ENCODE assay signal across 24 cellular contexts in the genomic region with DNA sequence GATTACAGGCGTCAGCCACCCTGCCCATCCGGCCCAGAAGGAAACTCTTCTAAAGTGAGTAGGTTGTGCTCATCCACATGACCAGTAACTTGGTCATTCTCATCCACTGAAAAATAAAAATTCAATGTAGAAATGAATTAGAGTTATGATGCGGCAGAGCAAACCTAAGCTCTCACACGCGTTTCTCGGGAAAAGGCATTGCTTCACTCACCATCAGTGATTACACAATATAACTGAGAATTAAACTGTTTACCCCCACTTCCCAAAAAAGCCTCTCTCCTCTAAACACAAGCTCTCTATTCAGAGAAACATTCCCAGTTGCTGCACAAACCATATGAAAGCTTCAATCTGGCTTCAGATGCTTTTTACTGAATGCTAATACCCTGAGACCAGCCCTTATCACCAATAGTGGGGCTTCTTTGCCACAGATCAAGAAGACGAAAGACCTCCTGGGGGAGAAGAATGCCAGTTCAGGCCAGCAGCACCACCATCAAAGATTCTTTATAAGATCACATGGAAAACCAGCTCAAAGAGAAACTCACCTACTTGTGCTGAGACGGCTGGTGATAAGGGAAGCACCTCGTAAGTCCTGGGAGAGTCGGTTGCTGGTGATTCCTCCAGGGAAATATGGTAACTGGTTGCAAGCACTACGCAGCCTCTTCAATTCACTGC.
"Had no signal": no experiment of that assay in that cellular context is flagged by ENCODE, and none has a peak within 500 bp of the region (broad histone marks: within the 10 kb centered on the region; RNA-seq: fewer than 3 reads in every experiment).

No MANE protein-coding gene starts in this region.

- DNase-seq: activated CD4-positive, alpha-beta T cell treated with anti-CD3 and anti-CD28 coated beads for 4 hours; activated CD8-positive, alpha-beta memory T cell treated with anti-CD3 and anti-CD28 coated beads, Interleukin-2, amount 50 U/mL, for 48 hours; activated CD8-positive, alpha-beta T cell treated with anti-CD3 and anti-CD28 coated beads, Interleukin-2, amount 10 ng/mL, durations not matched to agents 7 days and 5 days; activated naive CD4-positive, alpha-beta T cell treated with anti-CD3 and anti-CD28 coated beads, Interleukin-2, amount 50 U/mL, for 16 hours; activated naive CD8-positive, alpha-beta T cell treated with anti-CD3 and anti-CD28 coated beads, Interleukin-2, amount 10 ng/mL, durations not matched to agents 7 days and 5 days; activated T-cell treated with anti-CD3 and anti-CD28 coated beads, Interleukin-2, amount 50 U/mL, for 1 hour; aorta; central memory CD4-positive, alpha-beta T cell; NCI-H1417 treated with DMSO at 0.1 percent for 48 hours; NCI-H1694; NCI-H2029; NCI-H2107; NCI-H2171 treated with DMSO at 0.1 percent for 48 hours; NCI-H226; NK-92 treated with Interleukin-12 subunit alpha and Interleukin-12 subunit beta, amount 100 ng/mL, for 24 hours; OCI-M1; RPMI8226; T-cell; WERI-Rb-1 had no signal

- H3K4me2 ChIP-seq: KMS-11 had no signal

- H3K4me3 Mint-ChIP-seq: activated CD8-positive, alpha-beta T cell treated with anti-CD3 and anti-CD28 coated beads, Interleukin-2, amount 10 ng/mL, durations not matched to agents 7 days and 5 days; activated naive CD8-positive, alpha-beta T cell treated with anti-CD3 and anti-CD28 coated beads, Interleukin-2, amount 10 ng/mL, durations not matched to agents 7 days and 5 days; T-cell had no signal

- H3K36me3 Mint-ChIP-seq: activated naive CD8-positive, alpha-beta T cell treated with anti-CD3 and anti-CD28 coated beads, Interleukin-2, amount 10 ng/mL, durations not matched to agents 7 days and 5 days; T-cell had no signal

- H3K27me3 Mint-ChIP-seq: activated naive CD8-positive, alpha-beta T cell treated with anti-CD3 and anti-CD28 coated beads, Interleukin-2, amount 10 ng/mL, durations not matched to agents 7 days and 5 days had no signal

- H3K9ac ChIP-seq: KMS-11 had no signal

- H3K27ac ChIP-seq: breast epithelium, KMS-11, SK-N-MC, WERI-Rb-1 had no signal

- ATAC-seq: activated CD8-positive, alpha-beta T cell treated with anti-CD3 and anti-CD28 coated beads, Interleukin-2, amount 10 ng/mL, durations not matched to agents 7 days and 5 days; Panc1; Right ventricle myocardium inferior; T-cell had no signal

- H3K4me1 ChIP-seq: breast epithelium had no signal

- H3K4me3 ChIP-seq: breast epithelium, SK-N-MC had no signal

- H3K36me3 ChIP-seq: breast epithelium, WERI-Rb-1 had no signal

- H3K27ac Mint-ChIP-seq: activated CD8-positive, alpha-beta T cell treated with anti-CD3 and anti-CD28 coated beads, Interleukin-2, amount 10 ng/mL, durations not matched to agents 7 days and 5 days; activated naive CD8-positive, alpha-beta T cell treated with anti-CD3 and anti-CD28 coated beads, Interleukin-2, amount 10 ng/mL, durations not matched to agents 7 days and 5 days; T-cell had no signal

- H3K9me3 Mint-ChIP-seq: T-cell had no signal
